1 cellular context compared by ENCODE assay signal in genomic region chr7:139708541-139708940, GRCh38.
TF ChIP-seq lines count a peak whose summit lies in the region.

No MANE protein-coding gene starts in this region.

TF ChIP-seq in HepG2, 621 proteins besides CTCF, POLR2A, EP300 and RAD21 (continued from another document):
- TF ChIP-seq, protein P1, sequence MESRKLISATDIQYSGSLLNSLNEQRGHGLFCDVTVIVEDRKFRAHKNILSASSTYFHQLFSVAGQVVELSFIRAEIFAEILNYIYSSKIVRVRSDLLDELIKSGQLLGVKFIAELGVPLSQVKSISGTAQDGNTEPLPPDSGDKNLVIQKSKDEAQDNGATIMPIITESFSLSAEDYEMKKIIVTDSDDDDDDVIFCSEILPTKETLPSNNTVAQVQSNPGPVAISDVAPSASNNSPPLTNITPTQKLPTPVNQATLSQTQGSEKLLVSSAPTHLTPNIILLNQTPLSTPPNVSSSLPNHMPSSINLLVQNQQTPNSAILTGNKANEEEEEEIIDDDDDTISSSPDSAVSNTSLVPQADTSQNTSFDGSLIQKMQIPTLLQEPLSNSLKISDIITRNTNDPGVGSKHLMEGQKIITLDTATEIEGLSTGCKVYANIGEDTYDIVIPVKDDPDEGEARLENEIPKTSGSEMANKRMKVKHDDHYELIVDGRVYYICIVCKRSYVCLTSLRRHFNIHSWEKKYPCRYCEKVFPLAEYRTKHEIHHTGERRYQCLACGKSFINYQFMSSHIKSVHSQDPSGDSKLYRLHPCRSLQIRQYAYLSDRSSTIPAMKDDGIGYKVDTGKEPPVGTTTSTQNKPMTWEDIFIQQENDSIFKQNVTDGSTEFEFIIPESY (CRISPR knock-in tag; IDR thresholded peaks at IDR 0.05), result no peak
- TF ChIP-seq HMG20B (CRISPR knock-in tag; conservative IDR thresholded peaks at IDR 0.05), result no peak
- TF ChIP-seq HNRNPUL1 (IDR thresholded peaks at IDR 0.05; ENCODE audit: low read depth, low read length), result no peak
- TF ChIP-seq ZZZ3 (CRISPR knock-in tag; IDR thresholded peaks at IDR 0.05; ENCODE audit: borderline replicate concordance), result no peak
- TF ChIP-seq ATM (IDR thresholded peaks at IDR 0.05; ENCODE audit: borderline replicate concordance), result no peak
- TF ChIP-seq NFYC (CRISPR knock-in tag; IDR thresholded peaks at IDR 0.05), result no peak
- no peak for TF ChIP-seq NRL (CRISPR knock-in tag; IDR thresholded peaks at IDR 0.05; ENCODE audit: borderline replicate concordance)
TF ChIP-seq in HepG2: peak in this region for 0.
